ENCODE assay signal across 14 cellular contexts in the genomic region with DNA sequence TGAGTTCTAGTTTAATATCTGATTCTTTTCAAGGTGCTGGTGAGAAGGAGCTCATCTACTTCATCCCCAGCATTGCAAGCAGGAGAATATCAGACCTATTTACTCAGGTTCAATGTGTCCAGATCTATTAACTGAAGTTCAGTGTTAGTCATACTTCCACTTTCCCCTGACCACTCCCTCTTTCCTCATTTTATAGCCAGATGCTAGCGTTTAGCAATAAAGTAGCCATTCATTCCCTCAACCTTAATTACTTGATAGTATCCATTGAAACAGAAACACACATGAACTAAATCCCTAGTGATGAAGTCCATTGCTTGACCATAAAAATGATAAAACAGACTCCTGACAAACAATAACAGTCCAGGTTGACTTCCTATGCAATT.
DNase-seq lines count a peak whose midpoint lies in the region; ATAC-seq and TF ChIP-seq lines count a peak whose summit lies in the region.
"Had no signal": no experiment of that assay in that cellular context is flagged by ENCODE, and none has a peak within 500 bp of the region (broad histone marks: within the 10 kb centered on the region; RNA-seq: fewer than 3 reads in every experiment).

No MANE protein-coding gene starts in this region.

- TF ChIP-seq POLR2A in NB4 (IDR thresholded peaks at IDR 0.05; ENCODE audit: extremely low read depth, insufficient read length), result no peak

- ATAC-seq in HG03342 (IDR thresholded peaks at IDR 0.05; ENCODE audit: unreplicated experiment), result no peak
- ATAC-seq in GM18861 (IDR thresholded peaks at IDR 0.05; ENCODE audit: unreplicated experiment), result no peak
- ATAC-seq: psoas muscle had no signal

- no peak overlapping the region for H2BK12ac ChIP-seq in mesenchymal stem cell (ENCODE audit: low read length in 2 of 2)

- no peak overlapping the region for H2BK120ac ChIP-seq in mesenchymal stem cell (ENCODE audit: low read depth, low read length)

- no peak overlapping the region for H3K27ac Mint-ChIP-seq in Calu3 (ENCODE audit: unreplicated experiment)
- H3K27ac Mint-ChIP-seq: activated T-helper 1 cell treated with anti-CD3 and anti-CD28 coated beads, Interleukin-12 subunit alpha, Interleukin-12 subunit beta, Interleukin-2, Interleukin-4 antibody, amounts not matched to agents 30 ng/mL and 10 ng/mL and 1 ng/mL, durations not matched to agents 14 hours and 24 hours and 36 hours; CD4-positive, alpha-beta memory T cell had no signal

- no peaks in the 10 kb centered on the region for H3K27me3 Mint-ChIP-seq in Calu3 (ENCODE audit: unreplicated experiment)

- H2BK15ac ChIP-seq in mesenchymal stem cell (ENCODE audit: low read depth, poor library complexity, severe bottlenecking), result no peak overlapping the region

- H3K4me3 ChIP-seq in NB4 (ENCODE audit: low read depth, low read length), result no peak overlapping the region
- no peak overlapping the region for H3K4me3 ChIP-seq in colonic mucosa
- H3K4me3 ChIP-seq in mesenchymal stem cell (ENCODE audit: insufficient read depth in 1 of 2, low read depth in 1 of 2, low read length in 2 of 2), result no peak overlapping the region
- H3K4me3 ChIP-seq: body of pancreas, psoas muscle had no signal

- no peaks in the 10 kb centered on the region for H3K79me1 ChIP-seq in mesenchymal stem cell (replicated peaks; ENCODE audit: low read length, poor library complexity, severe bottlenecking)

- no peak overlapping the region for H4K8ac ChIP-seq in mesenchymal stem cell (ENCODE audit: low read length)

- no peak overlapping the region for H4K91ac ChIP-seq in mesenchymal stem cell (ENCODE audit: low read length)

- no peaks in the 10 kb centered on the region for H3K9me3 Mint-ChIP-seq in Calu3 (ENCODE audit: low read depth, unreplicated experiment)
- H3K9me3 Mint-ChIP-seq: activated T-helper 1 cell treated with anti-CD3 and anti-CD28 coated beads, Interleukin-12 subunit alpha, Interleukin-12 subunit beta, Interleukin-2, Interleukin-4 antibody, amounts not matched to agents 30 ng/mL and 10 ng/mL and 1 ng/mL, durations not matched to agents 14 hours and 24 hours and 36 hours had no signal

- H3K36me3 ChIP-seq in colonic mucosa (no peaks in the 10 kb centered on the region), mesenchymal stem cell (ENCODE audit: control insufficient read depth in 1 of 2, insufficient read depth in 2 of 2, low read depth in 1 of 2, low read length in 2 of 2) (no peaks in the 10 kb centered on the region)

- intact Hi-C loops in Calu3 (cut with micrococcal nuclease; ENCODE audit: unreplicated experiment) (loop anchor here (5.0 kb wide), 5 partner anchors 118 to 1048 kb away; no protein-coding TSS in a partner anchor), colonic mucosa (cut with DNase I) (loop anchor here (2.0 to 10.0 kb wide), 2 partner anchors 393 to 495 kb away; no protein-coding TSS in a partner anchor), cardiac septum (cut with DNase I) (loop anchor here (2.0 kb wide), 1 partner anchor 397 kb away; no protein-coding TSS in a partner anchor)

- no TSS peak for BruUV-seq in Calu3 (replicated peaks; lab: Mats Ljungman, UMichigan)

- CTCF ChIA-PET in Calu3 (lab: Charles Lee), result interaction anchor here (0.6 to 7.7 kb wide), 6 partner anchors 12 to 395 kb away, joined by 3 to 168 read pairs (median 3); a partner anchor contains a TSS

- no peaks in the 10 kb centered on the region for H3K36me3 Mint-ChIP-seq in Calu3 (ENCODE audit: insufficient read depth, unreplicated experiment)
- H3K36me3 Mint-ChIP-seq: CD4-positive, alpha-beta memory T cell had no signal

- no peak overlapping the region for H3K4me2 ChIP-seq in mesenchymal stem cell (ENCODE audit: low read length, poor library complexity, severe bottlenecking)

- H3K27me3 ChIP-seq in colonic mucosa, result no peaks in the 10 kb centered on the region
- H3K27me3 ChIP-seq in mesenchymal stem cell (ENCODE audit: control insufficient read depth in 1 of 2, insufficient read depth in 1 of 2, low read length in 2 of 2), result no peaks in the 10 kb centered on the region
- H3K27me3 ChIP-seq: body of pancreas had no signal

- H3K27ac ChIP-seq in colonic mucosa, result peak overlapping the region; percentile 3
- no peak overlapping the region for H3K27ac ChIP-seq in mesenchymal stem cell (ENCODE audit: low read length, poor library complexity, severe bottlenecking)
- H3K27ac ChIP-seq: body of pancreas, psoas muscle had no signal

- no peak overlapping the region for H3K18ac ChIP-seq in mesenchymal stem cell (ENCODE audit: low read depth in 1 of 2, low read length in 2 of 2)

- no peak overlapping the region for H2BK5ac ChIP-seq in mesenchymal stem cell (ENCODE audit: low read depth, low read length, poor library complexity, severe bottlenecking)

- peak; percentile 15 for DNase-seq in Calu3
- DNase-seq in NB4 (ENCODE audit: low read depth), result peak; percentile 29
- no peak for DNase-seq in colonic mucosa
- peak; percentile 75 for DNase-seq in mesenchymal stem cell
- no peak for DNase-seq in AG08396 (ENCODE audit: low spot score)
- DNase-seq in cardiac septum (ENCODE audit: low spot score), result no peak
- DNase-seq: activated CD4-positive, CD25-positive, alpha-beta regulatory T cell treated with anti-CD3 and anti-CD28 coated beads, Interleukin-2, amount 50 U/mL, for 72 hours; CD4-positive, alpha-beta memory T cell; psoas muscle; stimulated activated CD4-positive, alpha-beta T cell treated with anti-CD3 and anti-CD28 coated beads, Interleukin-4, amount 100 ng/mL, for 24 hours had no signal

- no peaks in the 10 kb centered on the region for H3K9me3 ChIP-seq in colonic mucosa
- no peaks in the 10 kb centered on the region for H3K9me3 ChIP-seq in mesenchymal stem cell (ENCODE audit: control insufficient read depth, low read length)
- H3K9me3 ChIP-seq: body of pancreas, psoas muscle had no signal

- TF ChIP-seq CTCF in Calu3 (IDR thresholded peaks at IDR 0.05; ENCODE audit: unreplicated experiment), result no peak
- TF ChIP-seq CTCF in NB4 (IDR thresholded peaks at IDR 0.05; ENCODE audit: low read depth, low read length), result no peak
- TF ChIP-seq CTCF in colonic mucosa (IDR thresholded peaks at IDR 0.05), result no peak

- H3K4me1 ChIP-seq in colonic mucosa (no peaks in the 10 kb centered on the region), mesenchymal stem cell (ENCODE audit: control insufficient read depth, insufficient read depth, low read depth, low read length) (peaks cover 5% of the 10 kb centered on the region)
- H3K4me1 ChIP-seq: psoas muscle had no signal

- H3K4me3 Mint-ChIP-seq in Calu3 (ENCODE audit: low read depth, unreplicated experiment), result no peak overlapping the region
- H3K4me3 Mint-ChIP-seq: activated T-helper 1 cell treated with anti-CD3 and anti-CD28 coated beads, Interleukin-12 subunit alpha, Interleukin-12 subunit beta, Interleukin-2, Interleukin-4 antibody, amounts not matched to agents 30 ng/mL and 10 ng/mL and 1 ng/mL, durations not matched to agents 14 hours and 24 hours and 36 hours had no signal

- H3K9ac ChIP-seq in colonic mucosa (ENCODE audit: low read depth in 2 of 2, low read length in 2 of 2) (no peak overlapping the region), mesenchymal stem cell (ENCODE audit: low read length) (peak overlapping the region; percentile 76)

- H2AK5ac ChIP-seq in mesenchymal stem cell (ENCODE audit: low read length, severe bottlenecking), result no peak overlapping the region

- no peak overlapping the region for H2AFZ ChIP-seq in mesenchymal stem cell (ENCODE audit: low read depth, low read length)

- no peak overlapping the region for H3K14ac ChIP-seq in mesenchymal stem cell (ENCODE audit: low read length in 2 of 2)

- 0% methylated on average over 1 of the region's 1 CpG for WGBS in mesenchymal stem cell

- peaks cover 37% of the 10 kb centered on the region for H3K4me1 Mint-ChIP-seq in Calu3 (ENCODE audit: low read depth, unreplicated experiment)

- H3K4ac ChIP-seq in mesenchymal stem cell (ENCODE audit: low read depth in 1 of 2, low read length in 2 of 2), result no peak overlapping the region

- no peak overlapping the region for H3K23ac ChIP-seq in mesenchymal stem cell (ENCODE audit: low read length in 2 of 2)

Comparison
In these comparisons a context has a peak if more than half of its experiments do, and no peak if none do; other contexts are left out.
1. DNase-seq: peak in Calu3 (single experiment), NB4 (single experiment) and mesenchymal stem cell (single experiment); none in colonic mucosa (single experiment), AG08396 (single experiment) and cardiac septum (single experiment).